ENCODE assay signal across 19 cellular contexts in the genomic region with DNA sequence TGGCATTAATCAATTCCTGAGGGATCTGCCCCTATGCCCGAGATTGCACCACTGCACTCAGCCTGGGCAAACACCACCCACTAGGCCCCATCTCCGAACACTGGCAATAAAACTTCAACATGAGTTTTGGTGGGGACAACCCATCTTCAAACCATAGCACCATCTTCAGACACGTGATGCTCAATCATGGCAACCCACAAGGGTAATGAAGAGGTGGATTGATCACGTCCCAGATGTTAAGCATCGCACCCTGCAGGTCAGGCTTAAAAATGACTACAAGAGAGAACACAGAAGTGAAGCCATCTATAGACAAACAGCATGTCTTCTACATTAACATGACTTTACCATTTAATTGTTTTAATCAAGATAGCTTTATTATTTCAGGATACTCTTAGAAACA. TPM values are rescaled to one million over a fixed set of nuclear protein-coding genes. Genes with fewer than 3 reads are reported as not detected.
DNase-seq lines count a peak whose midpoint lies in the region; ATAC-seq, FAIRE-seq and TF ChIP-seq lines count a peak whose summit lies in the region.
"Had no signal": no experiment of that assay in that cellular context is flagged by ENCODE, and none has a peak within 500 bp of the region (broad histone marks: within the 10 kb centered on the region; RNA-seq: fewer than 3 reads in every experiment).

No MANE protein-coding gene starts in this region.

- ATAC-seq in K562 = peak; percentile 54; the same call in 1 of the 3 replicates
- ATAC-seq in HG02571 (IDR thresholded peaks at IDR 0.05; ENCODE audit: unreplicated experiment) = no peak
- ATAC-seq: CD8-positive, alpha-beta T cell had no signal

- H3K4me3 ChIP-seq in K562 = no peak overlapping the region
- H3K4me3 ChIP-seq: BLaER1, GM23248 had no signal

- DNase-seq in HTR-8/SVneo (ENCODE audit: insufficient read length, low spot score) (no peak), K562 (ENCODE audit: extremely low read depth in 1 of 4, low spot score in 3 of 4) (no peak), urothelium cell line (ENCODE audit: low spot score) (no peak), hypothalamus (lab: John Stamatoyannopoulos, UW) (no peak)
- DNase-seq in stimulated activated naive CD4-positive, alpha-beta T cell (lab: John Stamatoyannopoulos, UW) = no peak
- DNase-seq: Caco-2; CD4-positive, CD25-positive, alpha-beta regulatory T cell; CD8-positive, alpha-beta T cell; DMS153; DND-41; GM23248; H7; HCEC 1CT had no signal

- H3K4me2 ChIP-seq in K562 (ENCODE audit: insufficient read depth, low read length) = no peak overlapping the region
- H3K4me2 ChIP-seq: BLaER1 had no signal

- no peak overlapping the region for H3K9ac ChIP-seq in K562 (ENCODE audit: insufficient read depth in 1 of 2, low read depth in 2 of 2, low read length in 2 of 2)
- H3K9ac ChIP-seq: BLaER1, GM23248 had no signal

- no TSS peak for BruUV-seq in K562 (replicated peaks; lab: Mats Ljungman, UMichigan)

- CTCF ChIA-PET in K562 (lab: Yijun Ruan, JAX; ENCODE audit: low intra/inter-chr PET ratio) = no interaction called here

- no peak for TF ChIP-seq POLR2A in K562 (conservative IDR thresholded peaks at IDR 0.05)

- intact Hi-C loops in K562 (cut with micrococcal nuclease) = no loop called here

- no peaks in the 10 kb centered on the region for H3K9me1 ChIP-seq in K562 (ENCODE audit: control insufficient read depth, insufficient read depth, low read length)

- TF ChIP-seq RAD21 in K562 (CRISPR knock-in tag; conservative IDR thresholded peaks at IDR 0.05 in 1 of 2, IDR thresholded peaks at IDR 0.05 in 1 of 2) = no peak

- no peak for TF ChIP-seq EP300 in K562 (IDR thresholded peaks at IDR 0.05; ENCODE audit: low read length)

- no peaks in the 10 kb centered on the region for H3K27me3 ChIP-seq in K562 (ENCODE audit: control insufficient read depth in 2 of 2, insufficient read depth in 2 of 2, low read length in 2 of 2)
- H3K27me3 ChIP-seq: BLaER1 had no signal

- WGBS in K562 (ENCODE audit: insufficient coverage, low coverage, missing lambda C conversion rate) = 11% methylated on average over 5 of the region's 5 CpGs

- POLR2A ChIA-PET in K562 (lab: Yijun Ruan, JAX) = no interaction called here

- H2AFZ ChIP-seq in K562 (ENCODE audit: low read depth, low read length) = no peak overlapping the region
- H2AFZ ChIP-seq: GM23248 had no signal

- FAIRE-seq in HTR-8/SVneo (lab: Jason Lieb, UNC) = peak; percentile 58
- FAIRE-seq in K562 (lab: Jason Lieb, UNC) = no peak
- peak; percentile 68 for FAIRE-seq in urothelium cell line (lab: Jason Lieb, UNC)
- FAIRE-seq: G401.6, GM19239, H1 had no signal

- H3K4me1 ChIP-seq in K562 (replicated peaks in 1 of 2; ENCODE audit: control insufficient read depth in 2 of 2, insufficient read depth in 2 of 2, low read length in 2 of 2) = no peaks in the 10 kb centered on the region; a peak in 2 of 5 replicates
- H3K4me1 ChIP-seq: BLaER1, Caco-2 had no signal

- H3K27ac ChIP-seq in K562 (ENCODE audit: extremely low read depth, low read depth, low read length) = no peak overlapping the region
- H3K27ac ChIP-seq: BLaER1, C4-2B, GM23248 had no signal

- H3K79me2 ChIP-seq in K562 (ENCODE audit: control insufficient read depth, insufficient read depth, low read length) = no peaks in the 10 kb centered on the region

- H3K9me3 ChIP-seq in K562 (replicated peaks; ENCODE audit: control insufficient read depth, insufficient read depth, low read depth, low read length) = no peaks in the 10 kb centered on the region
- H3K9me3 ChIP-seq: Caco-2 had no signal

- H4K20me1 ChIP-seq in K562 (replicated peaks; ENCODE audit: control insufficient read depth, insufficient read depth, low read length) = no peaks in the 10 kb centered on the region
- H4K20me1 ChIP-seq: BLaER1 had no signal

- in situ Hi-C loops in K562 (cut with MboI) = no loop called here

- no peak for TF ChIP-seq CTCF in K562 (IDR thresholded peaks at IDR 0.05 in 2 of 3, conservative IDR thresholded peaks at IDR 0.05 in 1 of 3; ENCODE audit: insufficient read depth in 2 of 3, low read depth in 1 of 3, low read length in 3 of 3)

- no peaks in the 10 kb centered on the region for H3K36me3 ChIP-seq in K562 (ENCODE audit: control insufficient read depth, insufficient read depth, low read length)
- H3K36me3 ChIP-seq: BLaER1 had no signal

TF ChIP-seq in K562, 482 proteins besides CTCF, POLR2A, EP300 and RAD21:
- TF ChIP-seq, protein P1, sequence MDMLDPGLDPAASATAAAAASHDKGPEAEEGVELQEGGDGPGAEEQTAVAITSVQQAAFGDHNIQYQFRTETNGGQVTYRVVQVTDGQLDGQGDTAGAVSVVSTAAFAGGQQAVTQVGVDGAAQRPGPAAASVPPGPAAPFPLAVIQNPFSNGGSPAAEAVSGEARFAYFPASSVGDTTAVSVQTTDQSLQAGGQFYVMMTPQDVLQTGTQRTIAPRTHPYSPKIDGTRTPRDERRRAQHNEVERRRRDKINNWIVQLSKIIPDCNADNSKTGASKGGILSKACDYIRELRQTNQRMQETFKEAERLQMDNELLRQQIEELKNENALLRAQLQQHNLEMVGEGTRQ (CRISPR knock-in tag; IDR thresholded peaks at IDR 0.05) = peak; percentile 51
- no peak for TF ChIP-seq POLR2B (IDR thresholded peaks at IDR 0.05; ENCODE audit: low read depth, partially characterized antibody)

RNA-seq across cellular contexts. Expression of a gene that starts 42.8 kb away (rescaled TPM):
- 19.1 and 97.1 TPM in 2 replicates for total RNA-seq in K562 (2011; cell fraction: chromatin; rRNA removed; ENCODE audit: low replicate concordance)
- 9.5 and 14.3 TPM in 2 replicates for total RNA-seq in K562 (2011; cell fraction: nucleolus; rRNA removed)
- total RNA-seq in K562 (2011; cell fraction: nucleoplasm; rRNA removed) = 35.8 and 66.0 TPM in 2 replicates
- total RNA-seq in K562 (2014; rRNA removed) = 4.5 and 6.5 TPM in 2 replicates
- 12.2 and 12.3 TPM in 2 replicates for total RNA-seq in K562 (2014; rRNA removed; fragmentation: Illumina TruSeq; extraction: Trizol)
- total RNA-seq in K562 (2015; rRNA removed; fragmentation: Illumina TruSeq; extraction: Trizol) = 9.1 and 10.6 TPM in 2 replicates
- total RNA-seq in K562 (2021) = 7.4 and 9.8 TPM in 2 replicates
- 6.8 and 7.0 TPM in 2 replicates for polyA plus RNA-seq in K562 (2011; rRNA removed)
- 1.4 and 2.5 TPM in 2 replicates for polyA plus RNA-seq in K562 (2011; cell fraction: cytosol; rRNA removed)
- polyA plus RNA-seq in K562 (2011; cell fraction: nucleus; rRNA removed) = 8.2 and 12.3 TPM in 2 replicates
- polyA plus RNA-seq in K562 (2012) = 3.3 TPM in 2 replicates
- 4.0 and 5.0 TPM in 2 replicates for polyA plus RNA-seq in K562 (2014; fragmentation: Illumina TruSeq; extraction: Trizol)
- polyA plus RNA-seq in K562 (2014; fragmentation: Nextera tagmentation; extraction: Ambion mirVana) = 1 to 10 TPM; 1.2 to 2.0 TPM
- 3.7 TPM in 2 replicates for polyA plus RNA-seq in K562 (2014; rRNA removed)
- 22.6 and 23.1 TPM in 2 replicates for polyA minus RNA-seq in K562 (2011; rRNA and poly(A)+ RNA removed)
- 2.8 and 2.9 TPM in 2 replicates for polyA minus RNA-seq in K562 (2011; cell fraction: cytosol; rRNA and poly(A)+ RNA removed)
- 23.0 and 39.1 TPM in 2 replicates for polyA minus RNA-seq in K562 (2011; cell fraction: nucleus; rRNA and poly(A)+ RNA removed)
